1 cellular context compared by ENCODE assay signal in the genomic region with DNA sequence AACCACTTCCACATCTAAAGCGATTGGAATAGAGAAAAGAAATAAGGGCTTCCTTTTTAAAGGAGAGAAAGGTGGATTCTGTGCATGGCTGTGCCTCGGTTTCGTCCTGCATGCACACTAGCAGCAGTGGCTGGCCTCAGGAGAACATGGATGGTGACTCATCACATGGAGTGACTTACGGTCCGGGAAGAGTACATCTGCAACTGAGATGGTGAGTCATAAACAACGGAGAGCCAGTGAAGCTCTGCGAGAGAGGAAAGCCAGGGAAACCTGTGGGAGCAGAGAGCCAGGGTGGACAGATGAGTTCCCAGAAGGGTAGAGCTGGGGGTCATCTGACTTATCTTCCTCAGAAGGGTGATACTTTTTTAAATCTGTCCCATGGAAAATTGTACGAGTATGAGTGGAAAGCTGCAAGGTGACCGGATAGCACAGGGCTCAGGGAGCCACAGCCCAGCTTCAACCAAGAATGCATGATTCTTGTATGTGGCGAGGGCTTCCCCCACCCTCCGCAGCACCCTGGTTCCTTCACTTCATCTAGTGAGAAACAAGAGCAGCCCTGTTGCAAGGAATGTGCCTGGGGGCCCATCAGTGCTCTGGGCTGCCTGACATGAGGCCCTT.
TF ChIP-seq lines count a peak whose summit lies in the region.

No MANE protein-coding gene starts in this region.

TF ChIP-seq in HEK293, 187 proteins besides CTCF, POLR2A, EP300 and RAD21 (continued from another document):
- TF ChIP-seq, protein P1, sequence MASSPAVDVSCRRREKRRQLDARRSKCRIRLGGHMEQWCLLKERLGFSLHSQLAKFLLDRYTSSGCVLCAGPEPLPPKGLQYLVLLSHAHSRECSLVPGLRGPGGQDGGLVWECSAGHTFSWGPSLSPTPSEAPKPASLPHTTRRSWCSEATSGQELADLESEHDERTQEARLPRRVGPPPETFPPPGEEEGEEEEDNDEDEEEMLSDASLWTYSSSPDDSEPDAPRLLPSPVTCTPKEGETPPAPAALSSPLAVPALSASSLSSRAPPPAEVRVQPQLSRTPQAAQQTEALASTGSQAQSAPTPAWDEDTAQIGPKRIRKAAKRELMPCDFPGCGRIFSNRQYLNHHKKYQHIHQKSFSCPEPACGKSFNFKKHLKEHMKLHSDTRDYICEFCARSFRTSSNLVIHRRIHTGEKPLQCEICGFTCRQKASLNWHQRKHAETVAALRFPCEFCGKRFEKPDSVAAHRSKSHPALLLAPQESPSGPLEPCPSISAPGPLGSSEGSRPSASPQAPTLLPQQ (tag by site-specific recombination; IDR thresholded peaks at IDR 0.05) = 0 out of 2 replicates have a peak, but pooled peaks have one; percentile 32
- no peak for TF ChIP-seq ZNF561 (tag by site-specific recombination; IDR thresholded peaks at IDR 0.05; ENCODE audit: borderline replicate concordance)
- peak; percentile 35; the same call in 1 of the 2 replicates for TF ChIP-seq TRIM28 (IDR thresholded peaks at IDR 0.05; ENCODE audit: borderline replicate concordance, low read length)
- TF ChIP-seq ZNF23 (tag by site-specific recombination; IDR thresholded peaks at IDR 0.05; ENCODE audit: borderline replicate concordance) = no peak
- TF ChIP-seq ZNF660 (tag by site-specific recombination; IDR thresholded peaks at IDR 0.05) = peak; percentile 87
- peak; percentile 60 for TF ChIP-seq SP7 (tag by site-specific recombination; IDR thresholded peaks at IDR 0.05)
- TF ChIP-seq, protein P2, sequence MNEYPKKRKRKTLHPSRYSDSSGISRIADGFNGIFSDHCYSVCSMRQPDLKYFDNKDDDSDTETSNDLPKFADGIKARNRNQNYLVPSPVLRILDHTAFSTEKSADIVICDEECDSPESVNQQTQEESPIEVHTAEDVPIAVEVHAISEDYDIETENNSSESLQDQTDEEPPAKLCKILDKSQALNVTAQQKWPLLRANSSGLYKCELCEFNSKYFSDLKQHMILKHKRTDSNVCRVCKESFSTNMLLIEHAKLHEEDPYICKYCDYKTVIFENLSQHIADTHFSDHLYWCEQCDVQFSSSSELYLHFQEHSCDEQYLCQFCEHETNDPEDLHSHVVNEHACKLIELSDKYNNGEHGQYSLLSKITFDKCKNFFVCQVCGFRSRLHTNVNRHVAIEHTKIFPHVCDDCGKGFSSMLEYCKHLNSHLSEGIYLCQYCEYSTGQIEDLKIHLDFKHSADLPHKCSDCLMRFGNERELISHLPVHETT (tag by site-specific recombination; IDR thresholded peaks at IDR 0.05) = peak; percentile 76; the same call in 1 of the 2 replicates
- TF ChIP-seq ZNF221 (tag by site-specific recombination; IDR thresholded peaks at IDR 0.05; ENCODE audit: borderline replicate concordance) = no peak
- peak; percentile 65 for TF ChIP-seq ZNF366 (tag by site-specific recombination; conservative IDR thresholded peaks at IDR 0.05)
- TF ChIP-seq KLF8 (tag by site-specific recombination; IDR thresholded peaks at IDR 0.05) = no peak
- TF ChIP-seq ZNF239 (tag by site-specific recombination; IDR thresholded peaks at IDR 0.05) = no peak
- TF ChIP-seq ZNF629 (tag by site-specific recombination; IDR thresholded peaks at IDR 0.05) = peak; percentile 66
- TF ChIP-seq, protein P3, sequence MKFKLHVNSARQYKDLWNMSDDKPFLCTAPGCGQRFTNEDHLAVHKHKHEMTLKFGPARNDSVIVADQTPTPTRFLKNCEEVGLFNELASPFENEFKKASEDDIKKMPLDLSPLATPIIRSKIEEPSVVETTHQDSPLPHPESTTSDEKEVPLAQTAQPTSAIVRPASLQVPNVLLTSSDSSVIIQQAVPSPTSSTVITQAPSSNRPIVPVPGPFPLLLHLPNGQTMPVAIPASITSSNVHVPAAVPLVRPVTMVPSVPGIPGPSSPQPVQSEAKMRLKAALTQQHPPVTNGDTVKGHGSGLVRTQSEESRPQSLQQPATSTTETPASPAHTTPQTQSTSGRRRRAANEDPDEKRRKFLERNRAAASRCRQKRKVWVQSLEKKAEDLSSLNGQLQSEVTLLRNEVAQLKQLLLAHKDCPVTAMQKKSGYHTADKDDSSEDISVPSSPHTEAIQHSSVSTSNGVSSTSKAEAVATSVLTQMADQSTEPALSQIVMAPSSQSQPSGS (tag by site-specific recombination; IDR thresholded peaks at IDR 0.05; ENCODE audit: low read depth) = peak; percentile 37; the same call in 1 of the 2 replicates
- TF ChIP-seq ZNF621 (tag by site-specific recombination; IDR thresholded peaks at IDR 0.05) = no peak
- peak; percentile 87 for TF ChIP-seq SCRT2 (tag by site-specific recombination; IDR thresholded peaks at IDR 0.05)
- TF ChIP-seq ZEB2 (tag by site-specific recombination; IDR thresholded peaks at IDR 0.05) = peak; percentile 77; the same call in 1 of the 2 replicates
- no peak for TF ChIP-seq GLI4 (tag by site-specific recombination; IDR thresholded peaks at IDR 0.05)
- 0 out of 2 replicates have a peak, but pooled peaks have one; percentile 52 for TF ChIP-seq ZNF184 (tag by site-specific recombination; IDR thresholded peaks at IDR 0.05)
- 0 out of 2 replicates have a peak, but pooled peaks have one; percentile 18 for TF ChIP-seq KLF9 (tag by site-specific recombination; IDR thresholded peaks at IDR 0.05; ENCODE audit: low read depth)
- TF ChIP-seq INSM2 (tag by site-specific recombination; IDR thresholded peaks at IDR 0.05) = peak; percentile 60; the same call in 1 of the 2 replicates
- TF ChIP-seq PRDM10 (tag by site-specific recombination; IDR thresholded peaks at IDR 0.05) = 0 out of 2 replicates have a peak, but pooled peaks have one; percentile 66
- TF ChIP-seq SP2 (tag by site-specific recombination; IDR thresholded peaks at IDR 0.05) = no peak
